22 cellular contexts compared by ENCODE assay signal in the genomic region with DNA sequence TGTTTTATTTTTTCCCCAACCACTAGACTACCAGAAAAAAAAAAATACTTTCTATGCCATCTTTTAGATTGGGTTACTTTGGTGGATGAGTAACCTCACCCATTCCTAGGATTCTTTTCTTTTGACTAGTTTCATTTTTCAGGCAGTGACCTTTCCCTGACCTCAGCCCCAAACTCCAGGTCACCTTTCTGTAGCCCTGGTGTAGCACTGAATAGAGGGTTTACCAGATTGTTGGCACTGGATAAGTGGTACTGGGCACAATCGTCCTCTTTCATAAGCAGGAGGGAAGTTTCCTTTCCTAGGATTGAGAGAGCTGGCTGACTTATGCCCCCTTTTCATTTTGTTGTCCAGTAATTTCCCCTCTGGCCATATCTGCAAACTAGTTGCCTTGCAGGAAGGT.
DNase-seq lines count a peak whose midpoint lies in the region; FAIRE-seq and TF ChIP-seq lines count a peak whose summit lies in the region.
"Had no signal": no experiment of that assay in that cellular context is flagged by ENCODE, and none has a peak within 500 bp of the region (broad histone marks: within the 10 kb centered on the region; RNA-seq: fewer than 3 reads in every experiment).

No MANE protein-coding gene starts in this region.

- H3K27ac Mint-ChIP-seq in MCF 10A (ENCODE audit: low read depth, unreplicated experiment) = no peak overlapping the region

- no peak overlapping the region for H3K4me3 ChIP-seq in breast epithelium
- H3K4me3 ChIP-seq in epithelial cell of proximal tubule (ENCODE audit: low read depth, low read length) = no peak overlapping the region
- no peak overlapping the region for H3K4me3 ChIP-seq in spleen
- no peak overlapping the region for H3K4me3 ChIP-seq in esophagus muscularis mucosa
- H3K4me3 ChIP-seq: coronary artery, heart right ventricle, tibial nerve had no signal

- H3K4me1 Mint-ChIP-seq in MCF 10A (ENCODE audit: insufficient read depth, unreplicated experiment) = no peaks in the 10 kb centered on the region

- 51 to 88% (median 57%) methylated on average over 1 of the region's 1 CpG for WGBS in spleen, 5 donors
- 45% methylated on average over 1 of the region's 1 CpG for WGBS in esophagus muscularis mucosa

- intact Hi-C loops in MCF 10A (cut with micrococcal nuclease) = no loop called here
- intact Hi-C loops in breast epithelium (cut with DNase I; ENCODE audit: low total_unique reads) = no loop called here
- intact Hi-C loops in spleen (cut with DNase I; ENCODE audit: low total_unique reads) = no loop called here
- intact Hi-C loops in esophagus muscularis mucosa (cut with DNase I) = no loop called here

- no peaks in the 10 kb centered on the region for H3K9me3 Mint-ChIP-seq in MCF 10A (ENCODE audit: unreplicated experiment)

- TF ChIP-seq CTCF in MCF 10A (IDR thresholded peaks at IDR 0.05; ENCODE audit: unreplicated experiment) (no peak), breast epithelium (IDR thresholded peaks at IDR 0.05) (no peak), epithelial cell of proximal tubule (conservative IDR thresholded peaks at IDR 0.05; ENCODE audit: low read depth, low read length) (no peak), spleen (IDR thresholded peaks at IDR 0.05 in 8 of 11, conservative IDR thresholded peaks at IDR 0.05 in 3 of 11) (no peak), esophagus muscularis mucosa (IDR thresholded peaks at IDR 0.05) (no peak)

- no peaks in the 10 kb centered on the region for H3K36me3 ChIP-seq in breast epithelium
- H3K36me3 ChIP-seq in spleen = no peaks in the 10 kb centered on the region
- no peaks in the 10 kb centered on the region for H3K36me3 ChIP-seq in esophagus muscularis mucosa
- H3K36me3 ChIP-seq: heart right ventricle, neutrophil, tibial nerve, WERI-Rb-1 had no signal

- no peaks in the 10 kb centered on the region for H3K27me3 ChIP-seq in breast epithelium
- H3K27me3 ChIP-seq in spleen (replicated peaks in 1 of 7) = no peaks in the 10 kb centered on the region
- H3K27me3 ChIP-seq in esophagus muscularis mucosa = no peaks in the 10 kb centered on the region
- H3K27me3 ChIP-seq: heart right ventricle, neutrophil, tibial nerve had no signal

- no peak for TF ChIP-seq EP300 in esophagus muscularis mucosa (IDR thresholded peaks at IDR 0.05)

- H3K4me1 ChIP-seq in breast epithelium = no peaks in the 10 kb centered on the region
- no peaks in the 10 kb centered on the region for H3K4me1 ChIP-seq in spleen
- H3K4me1 ChIP-seq in esophagus muscularis mucosa = no peaks in the 10 kb centered on the region
- H3K4me1 ChIP-seq: heart right ventricle had no signal

- H3K9me3 ChIP-seq in breast epithelium = no peaks in the 10 kb centered on the region
- H3K9me3 ChIP-seq in spleen = peaks cover 0 to 9% (median 0%) of the 10 kb centered on the region in 8 donors
- H3K9me3 ChIP-seq in esophagus muscularis mucosa = peaks cover 0 to 7% (median 3%) of the 10 kb centered on the region in 4 donors
- H3K9me3 ChIP-seq: neutrophil had no signal

- H3K4me3 Mint-ChIP-seq in MCF 10A (ENCODE audit: unreplicated experiment) = no peak overlapping the region

- no peak overlapping the region for H3K27ac ChIP-seq in breast epithelium
- no peak overlapping the region for H3K27ac ChIP-seq in spleen
- no peak overlapping the region for H3K27ac ChIP-seq in esophagus muscularis mucosa (replicated peaks in 1 of 4)
- H3K27ac ChIP-seq: coronary artery, heart right ventricle, neutrophil, tibial nerve, WERI-Rb-1 had no signal

- TF ChIP-seq POLR2A in breast epithelium (IDR thresholded peaks at IDR 0.05) (no peak), spleen (IDR thresholded peaks at IDR 0.05) (no peak), esophagus muscularis mucosa (IDR thresholded peaks at IDR 0.05; ENCODE audit: low read depth) (no peak)

- no peaks in the 10 kb centered on the region for H3K27me3 Mint-ChIP-seq in MCF 10A (ENCODE audit: insufficient read depth, unreplicated experiment)

- POLR2A ChIA-PET in MCF 10A (lab: Yijun Ruan, JAX) = no interaction called here

- DNase-seq in MCF 10A (ENCODE audit: unreplicated experiment) (peak; percentile 19), breast epithelium (ENCODE audit: low spot score in 2 of 2) (no peak), RCC 7860 (ENCODE audit: low spot score) (peak; percentile 78), epithelial cell of proximal tubule (ENCODE audit: low read depth) (peak; percentile 44), DMS153 treated with DMSO at 0.1 percent for 48 hours (lab: John Stamatoyannopoulos, UW; ENCODE audit: unreplicated experiment) (no peak), NCI-H2196 treated with DMSO at 0.1 percent for 48 hours (lab: John Stamatoyannopoulos, UW; ENCODE audit: unreplicated experiment) (no peak), spleen (no peak), esophagus muscularis mucosa (ENCODE audit: extremely low spot score) (no peak)
- DNase-seq: 8988T; erythroblast; heart right ventricle; Kasumi-1; midbrain; NCI-H1436 treated with DMSO at 0.1 percent for 48 hours; NCI-H345; stimulated activated CD4-positive, alpha-beta T cell treated with anti-CD3 and anti-CD28 coated beads, Interleukin-4, amount 100 ng/mL, for 24 hours; WERI-Rb-1 had no signal

- CTCF ChIA-PET in MCF 10A (lab: Yijun Ruan, JAX) = no interaction called here

- BruUV-seq in MCF 10A (replicated peaks; lab: Mats Ljungman, UMichigan) = no TSS peak

- peak; percentile 88 for FAIRE-seq in RCC 7860 (lab: Jason Lieb, UNC)
- FAIRE-seq: GM19239, keratinocyte had no signal

- no peaks in the 10 kb centered on the region for H3K36me3 Mint-ChIP-seq in MCF 10A (ENCODE audit: insufficient read depth, unreplicated experiment)

Comparison
In these comparisons a context has a peak if more than half of its experiments do, and no peak if none do; other contexts are left out.
1. DNase-seq: peak in MCF 10A (single experiment), RCC 7860 (single experiment) and epithelial cell of proximal tubule (single experiment); none in breast epithelium (0 of 2), DMS153 treated with DMSO at 0.1 percent for 48 hours (single experiment), NCI-H2196 treated with DMSO at 0.1 percent for 48 hours (single experiment), spleen (single experiment) and esophagus muscularis mucosa (single experiment).